11 cellular contexts compared by ENCODE assay signal in genomic region chr15:65355983-65356353, GRCh38. TPM values are rescaled to one million over a fixed set of nuclear protein-coding genes. Genes with fewer than 3 reads are reported as not detected.
A peak's percentile ranks its signal among the peaks of the same experiment; 100 is the strongest.
DNase-seq lines count a peak whose midpoint lies in the region; ATAC-seq, FAIRE-seq and TF ChIP-seq lines count a peak whose summit lies in the region.
"Had no signal": no experiment of that assay in that cellular context is flagged by ENCODE, and none has a peak within 500 bp of the region (broad histone marks: within the 10 kb centered on the region; RNA-seq: fewer than 3 reads in every experiment).

No MANE protein-coding gene starts in this region.

- no peak for FAIRE-seq in GM19239 (lab: Jason Lieb, UNC)

- 14 to 23% (median 21%) methylated on average over 18 of the region's 18 CpGs for WGBS in ovary, 3 donors

- POLR2A ChIA-PET in AG04450 (lab: Yijun Ruan, JAX): no interaction called here

- peaks cover 65% of the 10 kb centered on the region for H3K27me3 ChIP-seq in AG04450 (ENCODE audit: control insufficient read depth, insufficient read depth, low read length)
- peaks cover 11% of the 10 kb centered on the region for H3K27me3 ChIP-seq in NT2/D1 (ENCODE audit: insufficient read depth, insufficient read length)
- H3K27me3 ChIP-seq in ovary: no peaks in the 10 kb centered on the region

- H3K9me3 ChIP-seq in AG04450 (ENCODE audit: control insufficient read depth, insufficient read depth, low read length) (peaks cover 3% of the 10 kb centered on the region; the same call in 1 of the 2 replicates), NT2/D1 (ENCODE audit: insufficient read depth, low read length) (peaks cover 21% of the 10 kb centered on the region), ovary (no peaks in the 10 kb centered on the region)
- H3K9me3 ChIP-seq: neutrophil had no signal

- H3K27ac ChIP-seq in AG04450 (ENCODE audit: low read depth, low read length): peak overlapping the region; percentile 21
- H3K27ac ChIP-seq in ovary: no peak overlapping the region
- H3K27ac ChIP-seq: neutrophil had no signal

- CTCF ChIA-PET in AG04450 (lab: Charles Lee): no interaction called here

- H3K9ac ChIP-seq in NT2/D1 (ENCODE audit: insufficient read length, low read depth): peak overlapping the region; percentile 66

- H3K4me1 ChIP-seq in NT2/D1 (ENCODE audit: insufficient read depth, insufficient read length): peaks cover 10% of the 10 kb centered on the region
- no peaks in the 10 kb centered on the region for H3K4me1 ChIP-seq in ovary (ENCODE audit: insufficient read depth)

- TF ChIP-seq EP300 in ovary (IDR thresholded peaks at IDR 0.05): no peak

- DNase-seq in AG04450 (ENCODE audit: low read depth, low spot score) (no peak), NT2/D1 (ENCODE audit: low read depth, low spot score) (no peak), foreskin fibroblast (no peak), ovary (no peak), GM19239 (ENCODE audit: insufficient read length, low spot score) (no peak), putamen (ENCODE audit: low spot score) (no peak)
- DNase-seq: amniotic stem cell, KBM-7 had no signal

- intact Hi-C loops in ovary (cut with DNase I): no loop called here

- H3K4me3 ChIP-seq in AG04450 (ENCODE audit: low read depth, low read length) (peak overlapping the region; percentile 36; the same call in 1 of the 2 replicates), NT2/D1 (ENCODE audit: insufficient read length, low read depth) (peak overlapping the region; percentile 6), foreskin fibroblast (ENCODE audit: low read depth in 1 of 2, low read length in 2 of 2) (peak overlapping the region; percentile 24 to 44), ovary (peak overlapping the region; percentile 8)

- H3K36me3 ChIP-seq in NT2/D1 (ENCODE audit: insufficient read depth, insufficient read length, low read length): peaks cover 19% of the 10 kb centered on the region
- no peaks in the 10 kb centered on the region for H3K36me3 ChIP-seq in ovary
- H3K36me3 ChIP-seq: neutrophil had no signal

- no peak for TF ChIP-seq CTCF in AG04450 (IDR thresholded peaks at IDR 0.05; ENCODE audit: low read depth, low read length)
- TF ChIP-seq CTCF in foreskin fibroblast (IDR thresholded peaks at IDR 0.05; ENCODE audit: low read depth, low read length): no peak
- no peak for TF ChIP-seq CTCF in ovary (IDR thresholded peaks at IDR 0.05)

- TF ChIP-seq POLR2A in ovary (IDR thresholded peaks at IDR 0.05): no peak

- ATAC-seq in HG03469 (IDR thresholded peaks at IDR 0.05; ENCODE audit: unreplicated experiment): no peak
- ATAC-seq in HG03354 (IDR thresholded peaks at IDR 0.05; ENCODE audit: poor library complexity, severe bottlenecking, unreplicated experiment): no peak

RNA-seq across cellular contexts. Expression of gene IGDCC3, which starts 21.8 kb away (rescaled TPM):
- 0.11 and 0.16 TPM in 2 replicates for polyA plus RNA-seq in AG04450 (2011; rRNA removed)
- polyA minus RNA-seq in AG04450 (2011; rRNA and poly(A)+ RNA removed): 0.18 TPM in 1 of 2 replicates, not detected in the other
- total RNA-seq in ovary: 1 to 10 TPM in 4 of 7 donors, under 1 TPM in 3; 0.11 to 1.8 (median 1.2) TPM
- under 1 TPM; 0.47 to 0.48 TPM for polyA plus RNA-seq in ovary

RNA-seq across cellular contexts. Expression of gene RNU5B-1, which starts 51.5 kb away (rescaled TPM):
- polyA plus RNA-seq in AG04450 (2011; rRNA removed): not detected in 2 replicates
- under 0.01 TPM in 2 replicates for polyA minus RNA-seq in AG04450 (2011; rRNA and poly(A)+ RNA removed)
- total RNA-seq in ovary: 10 to 100 TPM in 5 of 7 donors, not detected in 2; 22.1 to 67.7 (median 29.6) TPM
- polyA plus RNA-seq in ovary: not detected
